Comparison of ENCODE assay signal across 8 cellular contexts in the genomic region with DNA sequence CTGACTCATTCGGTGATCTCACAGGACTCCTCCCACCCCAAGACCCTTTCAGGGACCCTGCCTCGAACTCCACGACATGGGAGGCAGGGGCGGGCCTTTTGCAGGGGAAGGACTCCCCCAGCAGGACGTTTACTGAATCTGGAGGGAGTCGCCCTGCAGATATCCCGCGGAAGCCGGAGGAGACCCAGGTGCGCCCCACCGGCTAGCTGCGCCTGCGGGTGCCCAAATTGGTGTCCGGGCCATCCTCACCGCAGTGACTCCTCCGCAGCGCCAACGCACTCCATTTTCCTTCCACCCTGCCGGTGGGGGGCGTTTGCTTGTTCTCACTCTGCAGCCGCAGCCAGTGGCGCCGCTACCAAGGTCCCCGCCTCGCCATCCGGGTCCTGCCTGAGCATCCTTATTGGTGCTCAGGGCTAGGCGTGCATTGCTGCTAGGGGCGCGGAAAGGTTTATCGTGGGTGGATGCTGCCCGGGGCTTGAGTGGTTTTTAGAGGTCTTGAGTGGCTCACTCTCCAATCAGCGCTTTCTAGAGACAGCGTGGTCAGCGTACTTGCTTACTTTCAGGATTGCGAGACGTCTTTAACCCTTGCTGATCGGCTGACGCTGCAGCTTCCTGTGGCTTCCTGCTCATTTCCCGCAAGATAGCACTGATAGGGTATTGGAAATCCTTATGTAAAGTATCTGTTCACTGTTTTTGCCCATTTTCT.
DNase-seq lines count a peak whose midpoint lies in the region; ATAC-seq and TF ChIP-seq lines count a peak whose summit lies in the region.

No MANE protein-coding gene starts in this region.

- H3K4me3 Mint-ChIP-seq in CD8-positive, alpha-beta memory T cell = peak overlapping the region; percentile 65 to 95 (median 88)

- POLR2A ChIA-PET in CD8-positive, alpha-beta memory T cell (lab: Charles Lee) = no interaction called here

- H3K27me3 Mint-ChIP-seq in CD8-positive, alpha-beta memory T cell = peaks cover 1 to 20% of the 10 kb centered on the region in 2 donors

- peak overlapping the region in 6 of 8 donors; percentile 28 to 97 (median 74) for H3K27ac Mint-ChIP-seq in CD8-positive, alpha-beta memory T cell

- H3K27ac ChIP-seq in CD8-positive, alpha-beta memory T cell (ENCODE audit: low read depth, low read length) = no peak overlapping the region
- no peak overlapping the region for H3K27ac ChIP-seq in RWPE2 (ENCODE audit: poor library complexity, severe bottlenecking)
- peak overlapping the region in 3 of 4 donors; percentile 53 to 63 (median 56) for H3K27ac ChIP-seq in gastroesophageal sphincter

- no peaks in the 10 kb centered on the region for H3K27me3 ChIP-seq in CD8-positive, alpha-beta memory T cell (ENCODE audit: insufficient read depth, low read length, poor library complexity, severe bottlenecking)
- no peaks in the 10 kb centered on the region for H3K27me3 ChIP-seq in RWPE2 (ENCODE audit: insufficient read depth, poor library complexity, severe bottlenecking)
- H3K27me3 ChIP-seq in gastroesophageal sphincter = peaks cover 6% of the 10 kb centered on the region

- peaks cover 2 to 11% (median 3%) of the 10 kb centered on the region in 5 donors for H3K9me3 Mint-ChIP-seq in CD8-positive, alpha-beta memory T cell

- H3K36me3 ChIP-seq in CD8-positive, alpha-beta memory T cell (ENCODE audit: insufficient read depth, low read length) = no peaks in the 10 kb centered on the region
- no peaks in the 10 kb centered on the region for H3K36me3 ChIP-seq in RWPE2 (ENCODE audit: low read depth)
- no peaks in the 10 kb centered on the region for H3K36me3 ChIP-seq in gastroesophageal sphincter

- CTCF ChIA-PET in CD8-positive, alpha-beta memory T cell (lab: Charles Lee) = no interaction called here

- TF ChIP-seq POLR2A in gastroesophageal sphincter (IDR thresholded peaks at IDR 0.05) = no peak

- H3K4me3 ChIP-seq in CD8-positive, alpha-beta memory T cell (ENCODE audit: low read length) = peak overlapping the region; percentile 80
- peak overlapping the region; percentile 37 for H3K4me3 ChIP-seq in RWPE2 (ENCODE audit: severe bottlenecking)
- peak overlapping the region; percentile 11 to 55 for H3K4me3 ChIP-seq in gastroesophageal sphincter

- no peaks in the 10 kb centered on the region for H3K9me3 ChIP-seq in CD8-positive, alpha-beta memory T cell (ENCODE audit: low read length)
- H3K9me3 ChIP-seq in RWPE2 (ENCODE audit: severe bottlenecking) (no peaks in the 10 kb centered on the region), gastroesophageal sphincter (peaks cover 0 to 7% (median 0%) of the 10 kb centered on the region in 3 donors)

- H3K36me3 Mint-ChIP-seq in CD8-positive, alpha-beta memory T cell = peaks cover 0 to 2% (median 0%) of the 10 kb centered on the region in 3 donors

- peak; percentile 51 to 84 (median 71) for DNase-seq in CD8-positive, alpha-beta memory T cell
- DNase-seq in RWPE2 (ENCODE audit: low spot score) = no peak
- DNase-seq in activated naive CD4-positive, alpha-beta T cell treated with Interleukin-2 at 50 U/mL for 16 hours = peak; percentile 71
- peak; percentile 85 for DNase-seq in occipital lobe (lab: John Stamatoyannopoulos, UW)
- peak; percentile 89 for DNase-seq in superior temporal gyrus (ENCODE audit: extremely low spot score)

- peaks cover 11 to 14% (median 13%) of the 10 kb centered on the region in 3 donors for H3K4me1 Mint-ChIP-seq in CD8-positive, alpha-beta memory T cell

- H3K4me1 ChIP-seq in CD8-positive, alpha-beta memory T cell (ENCODE audit: insufficient read depth, low read length) = peaks cover 7% of the 10 kb centered on the region
- H3K4me1 ChIP-seq in RWPE2 (ENCODE audit: insufficient read depth, poor library complexity, severe bottlenecking) (no peaks in the 10 kb centered on the region), gastroesophageal sphincter (peaks cover 0 to 22% (median 13%) of the 10 kb centered on the region in 3 donors)

- no peak for TF ChIP-seq EP300 in gastroesophageal sphincter (IDR thresholded peaks at IDR 0.05)

- ATAC-seq in GM19463 (IDR thresholded peaks at IDR 0.05; ENCODE audit: unreplicated experiment) (peak; percentile 93), HG03571 (IDR thresholded peaks at IDR 0.05; ENCODE audit: unreplicated experiment) (peak; percentile 88), RWPE2 (ENCODE audit: low read depth) (peak; percentile 84), gastroesophageal sphincter (peak; percentile 92)

- TF ChIP-seq CTCF in RWPE2 (IDR thresholded peaks at IDR 0.05; ENCODE audit: poor library complexity, severe bottlenecking) (peak; percentile 54), gastroesophageal sphincter (IDR thresholded peaks at IDR 0.05) (peak in 2 of 4 experiments; percentile 12 to 60)

- 0 to 1% methylated on average over 9 to 12 of the region's 39 CpGs for WGBS in gastroesophageal sphincter (ENCODE audit: low coverage in 1 of 2), 2 donors

Comparison
In these comparisons a context has a peak if more than half of its experiments do, and no peak if none do; other contexts are left out.
1. H3K27ac ChIP-seq: peak in gastroesophageal sphincter (3 of 4); none in CD8-positive, alpha-beta memory T cell (single experiment) and RWPE2 (single experiment).
2. Peak in every context shown above with its lines, with median percentiles within 50 percentile points of each other: H3K4me3 ChIP-seq and ATAC-seq.